Comparison of ENCODE assay signal across 19 cellular contexts in the genomic region with DNA sequence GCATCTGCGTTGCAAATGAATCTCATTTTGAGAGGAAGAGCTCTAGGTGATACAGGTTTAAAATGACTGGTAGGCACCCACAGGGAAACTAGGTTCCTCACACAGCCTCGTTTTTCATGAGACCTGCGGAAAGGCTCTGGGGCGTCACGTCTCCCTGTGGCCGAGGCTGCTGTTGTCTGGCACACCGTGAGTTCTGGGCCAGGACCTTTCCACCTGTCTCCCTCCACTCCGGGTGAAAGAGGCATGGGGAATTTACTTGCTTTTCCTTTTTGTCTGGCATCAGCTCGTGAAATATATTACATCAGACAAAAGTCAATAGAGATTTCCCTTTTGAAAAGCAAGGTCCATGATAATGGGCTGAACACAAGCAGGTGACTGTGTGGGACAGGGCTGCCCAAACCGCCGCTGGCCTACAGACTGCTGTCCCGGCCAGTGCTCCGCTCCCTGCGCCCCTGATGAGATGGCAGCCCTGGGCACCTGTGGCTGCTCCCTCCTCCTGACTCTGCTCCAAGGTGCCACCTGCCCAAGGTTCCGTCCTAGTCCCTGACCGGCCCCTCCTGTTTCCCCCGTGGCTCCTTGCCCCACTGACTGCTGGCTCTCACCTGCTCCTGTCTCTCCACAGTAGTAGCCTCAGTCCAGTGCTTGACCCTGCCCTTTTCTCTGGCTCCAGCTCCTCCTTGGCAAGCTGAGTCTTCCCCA.
DNase-seq lines count a peak whose midpoint lies in the region; FAIRE-seq and TF ChIP-seq lines count a peak whose summit lies in the region.
"Had no signal": no experiment of that assay in that cellular context is flagged by ENCODE, and none has a peak within 500 bp of the region (broad histone marks: within the 10 kb centered on the region; RNA-seq: fewer than 3 reads in every experiment).

No MANE protein-coding gene starts in this region.

- DNase-seq in activated naive CD4-positive, alpha-beta T cell (lab: John Stamatoyannopoulos, UW), result no peak
- DNase-seq in coronary artery (ENCODE audit: low spot score), result peak; percentile 41
- peak; percentile 84 for DNase-seq in mesenteric fat pad (ENCODE audit: low spot score)
- peak; percentile 45 for DNase-seq in type B pancreatic cell (ENCODE audit: extremely low spot score, unreplicated experiment)
- no peak for DNase-seq in small intestine
- no peak for DNase-seq in EL
- no peak for DNase-seq in medulla oblongata (ENCODE audit: extremely low spot score)
- DNase-seq: Karpas-422; mesendoderm; NCI-H1092; NCI-H2081 treated with DMSO at 0.1 percent for 48 hours; NCI-H524 treated with DMSO at 0.1 percent for 48 hours; retina; stimulated activated naive B cell treated with anti-CD40 and anti-IgM and Interleukin-4, amounts not matched to agents 10 μg/mL and 1 μg/mL and 100 μg/mL, for 72 hours had no signal

- no peak for FAIRE-seq in small intestine (lab: Jason Lieb, UNC)
- FAIRE-seq: colon had no signal

- H3K4me3 Mint-ChIP-seq in activated naive CD4-positive, alpha-beta T cell treated with anti-CD3 and anti-CD28 coated beads, Interleukin-2, amount 50 U/mL, for 24 hours, result no peak overlapping the region
- no peak overlapping the region for H3K4me3 Mint-ChIP-seq in type B pancreatic cell
- H3K4me3 Mint-ChIP-seq: activated naive CD4-positive, alpha-beta T cell treated with anti-CD3 and anti-CD28 coated beads, Interleukin-2, amount 10 ng/mL, durations not matched to agents 7 days and 5 days; GM23338; stimulated activated naive B cell treated with anti-CD40 and anti-IgM and Interleukin-4, amounts not matched to agents 10 μg/mL and 1 μg/mL and 100 μg/mL, for 72 hours had no signal

- no peaks in the 10 kb centered on the region for H3K36me3 ChIP-seq in small intestine (ENCODE audit: control insufficient read depth in 2 of 2, insufficient read depth in 2 of 2, low read length in 2 of 2)

- WGBS in small intestine, 3 donors, result 78 to 90% (median 85%) methylated on average over 17 of the region's 17 CpGs

- H3K9me3 Mint-ChIP-seq in activated naive CD4-positive, alpha-beta T cell treated with anti-CD3 and anti-CD28 coated beads, Interleukin-2, amount 50 U/mL, for 24 hours, result no peaks in the 10 kb centered on the region
- H3K9me3 Mint-ChIP-seq in type B pancreatic cell, result peaks cover 6% of the 10 kb centered on the region
- H3K9me3 Mint-ChIP-seq: activated naive CD4-positive, alpha-beta T cell treated with anti-CD3 and anti-CD28 coated beads, Interleukin-2, amount 10 ng/mL, durations not matched to agents 7 days and 5 days had no signal

- H3K27ac ChIP-seq in coronary artery (no peak overlapping the region), small intestine (ENCODE audit: low read depth in 1 of 2, low read length in 1 of 2) (no peak overlapping the region)
- H3K27ac ChIP-seq: BLaER1 had no signal

- peaks cover 2% of the 10 kb centered on the region for H3K36me3 Mint-ChIP-seq in activated naive CD4-positive, alpha-beta T cell treated with anti-CD3 and anti-CD28 coated beads, Interleukin-2, amount 50 U/mL, for 24 hours
- peaks cover 8% of the 10 kb centered on the region for H3K36me3 Mint-ChIP-seq in type B pancreatic cell

- no peak overlapping the region for H3K4me3 ChIP-seq in coronary artery
- H3K4me3 ChIP-seq in small intestine (ENCODE audit: low read depth in 1 of 2, low read length in 2 of 2), result no peak overlapping the region
- H3K4me3 ChIP-seq: BLaER1, GM23338 had no signal

- H3K4me1 Mint-ChIP-seq in activated naive CD4-positive, alpha-beta T cell treated with anti-CD3 and anti-CD28 coated beads, Interleukin-2, amount 50 U/mL, for 24 hours, result peaks cover 3% of the 10 kb centered on the region
- no peaks in the 10 kb centered on the region for H3K4me1 Mint-ChIP-seq in type B pancreatic cell (ENCODE audit: unreplicated experiment)
- H3K4me1 Mint-ChIP-seq: activated naive CD4-positive, alpha-beta T cell treated with anti-CD3 and anti-CD28 coated beads, Interleukin-2, amount 10 ng/mL, durations not matched to agents 7 days and 5 days; GM23338 had no signal

- H3K4me1 ChIP-seq in small intestine (ENCODE audit: control insufficient read depth in 2 of 2, insufficient read depth in 1 of 2, low read depth in 1 of 2, low read length in 1 of 2), result no peaks in the 10 kb centered on the region
- H3K4me1 ChIP-seq: BLaER1 had no signal

- no peaks in the 10 kb centered on the region for H3K27me3 ChIP-seq in small intestine (ENCODE audit: control insufficient read depth in 2 of 2, insufficient read depth in 2 of 2, low read length in 2 of 2)
- H3K27me3 ChIP-seq: BLaER1 had no signal

- TF ChIP-seq CTCF in coronary artery (IDR thresholded peaks at IDR 0.05) (no peak), type B pancreatic cell (conservative IDR thresholded peaks at IDR 0.05) (no peak)

- H3K9me3 ChIP-seq in small intestine (ENCODE audit: control insufficient read depth, low read depth), result no peaks in the 10 kb centered on the region
- H3K9me3 ChIP-seq: BLaER1 had no signal

- H3K27ac Mint-ChIP-seq in activated naive CD4-positive, alpha-beta T cell treated with anti-CD3 and anti-CD28 coated beads, Interleukin-2, amount 50 U/mL, for 24 hours, result peak overlapping the region; percentile 30
- H3K27ac Mint-ChIP-seq in type B pancreatic cell, result no peak overlapping the region
- H3K27ac Mint-ChIP-seq: activated naive CD4-positive, alpha-beta T cell treated with anti-CD3 and anti-CD28 coated beads, Interleukin-2, amount 10 ng/mL, durations not matched to agents 7 days and 5 days; GM23338; stimulated activated naive B cell treated with anti-CD40 and anti-IgM and Interleukin-4, amounts not matched to agents 10 μg/mL and 1 μg/mL and 100 μg/mL, for 72 hours had no signal

- no peaks in the 10 kb centered on the region for H3K27me3 Mint-ChIP-seq in activated naive CD4-positive, alpha-beta T cell treated with anti-CD3 and anti-CD28 coated beads, Interleukin-2, amount 50 U/mL, for 24 hours
- H3K27me3 Mint-ChIP-seq in type B pancreatic cell, result peaks cover 10% of the 10 kb centered on the region
- H3K27me3 Mint-ChIP-seq: activated naive CD4-positive, alpha-beta T cell treated with anti-CD3 and anti-CD28 coated beads, Interleukin-2, amount 10 ng/mL, durations not matched to agents 7 days and 5 days; stimulated activated naive B cell treated with anti-CD40 and anti-IgM and Interleukin-4, amounts not matched to agents 10 μg/mL and 1 μg/mL and 100 μg/mL, for 72 hours had no signal

Comparison
In these comparisons a context has a peak if more than half of its experiments do, and no peak if none do; other contexts are left out.
1. DNase-seq: peak in coronary artery (single experiment), mesenteric fat pad (single experiment) and type B pancreatic cell (single experiment); none in activated naive CD4-positive, alpha-beta T cell (0 of 4), small intestine (single experiment), EL (single experiment) and medulla oblongata (single experiment).